In the genomic region with DNA sequence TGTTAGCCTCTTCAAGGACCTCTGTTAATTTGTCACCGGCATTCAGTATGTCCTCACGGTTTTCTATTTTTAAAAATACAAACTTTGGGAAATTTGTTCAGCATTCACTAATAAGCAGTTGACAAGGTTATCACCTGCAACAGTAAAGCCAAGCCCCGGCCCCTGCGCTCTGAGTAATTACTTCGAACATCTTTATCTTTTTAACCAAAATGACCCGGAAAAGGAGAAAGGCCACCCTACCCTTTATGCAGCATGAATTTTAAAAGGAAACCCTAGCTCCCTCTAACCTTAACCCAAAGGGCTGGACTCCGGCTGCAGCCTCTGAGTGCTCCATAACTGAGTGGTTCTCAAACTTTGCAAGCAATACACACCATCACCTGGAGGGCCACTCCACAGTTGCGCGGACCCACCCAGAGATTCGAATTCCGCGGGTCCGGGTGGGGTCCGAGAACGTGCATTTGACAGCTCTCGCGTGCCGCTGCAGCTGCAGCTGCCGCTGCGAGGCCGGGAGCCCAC, we compare ENCODE assay signal across 8 cellular contexts. TPM values are rescaled to one million over a fixed set of nuclear protein-coding genes. Genes with fewer than 3 reads are reported as not detected.
DNase-seq lines count a peak whose midpoint lies in the region; TF ChIP-seq lines count a peak whose summit lies in the region.

No MANE protein-coding gene starts in this region.

- H4K20me1 ChIP-seq in Loucy (ENCODE audit: insufficient read depth, low read length, poor library complexity, severe bottlenecking) = peaks cover 13% of the 10 kb centered on the region

- DNase-seq in left ventricle myocardium inferior = no peak
- DNase-seq in cardiac septum (ENCODE audit: low spot score) = no peak
- DNase-seq in effector memory CD4-positive, alpha-beta T cell = no peak
- DNase-seq in NCI-H2107 (lab: John Stamatoyannopoulos, UW) = no peak
- DNase-seq in foreskin melanocyte = no peak
- no peak for DNase-seq in medulla oblongata (ENCODE audit: extremely low spot score)

- H3K4me3 ChIP-seq in left ventricle myocardium inferior (peak overlapping the region; percentile 90), Loucy (ENCODE audit: low read length, poor library complexity, severe bottlenecking) (peak overlapping the region; percentile 81), neutrophil (ENCODE audit: low read depth in 1 of 2, low read length in 1 of 2) (peak overlapping the region; percentile 73 to 79)
- H3K4me3 ChIP-seq in effector memory CD4-positive, alpha-beta T cell (ENCODE audit: insufficient read depth, low read depth, low read length, poor library complexity, severe bottlenecking) = peak overlapping the region; percentile 95

- H3K4me1 ChIP-seq in left ventricle myocardium inferior (peaks cover 37% of the 10 kb centered on the region), Loucy (ENCODE audit: insufficient read depth, low read length, poor library complexity, severe bottlenecking) (peaks cover 24% of the 10 kb centered on the region), neutrophil (ENCODE audit: control insufficient read depth in 1 of 2, insufficient read depth in 1 of 2, low read depth in 1 of 2, low read length in 1 of 2) (peaks cover 16 to 20% of the 10 kb centered on the region in 2 experiments)
- H3K4me1 ChIP-seq in effector memory CD4-positive, alpha-beta T cell (ENCODE audit: control insufficient read depth, insufficient read depth, low read length, poor library complexity, severe bottlenecking) = peaks cover 9% of the 10 kb centered on the region

- peaks cover 32% of the 10 kb centered on the region for H3K79me2 ChIP-seq in Loucy (ENCODE audit: insufficient read depth, low read length)

- no peaks in the 10 kb centered on the region for H3K9me3 ChIP-seq in left ventricle myocardium inferior (replicated peaks)
- no peaks in the 10 kb centered on the region; the same call in 1 of the 2 replicates for H3K9me3 ChIP-seq in Loucy (ENCODE audit: insufficient read depth, low read depth, low read length)
- no peaks in the 10 kb centered on the region for H3K9me3 ChIP-seq in effector memory CD4-positive, alpha-beta T cell (ENCODE audit: control insufficient read depth, low read length)
- H3K9me3 ChIP-seq in neutrophil = no peaks in the 10 kb centered on the region

- H2AFZ ChIP-seq in Loucy (ENCODE audit: low read length) = peak overlapping the region; percentile 95; the same call in 1 of the 2 replicates

- H3K27me3 ChIP-seq in left ventricle myocardium inferior (ENCODE audit: low read depth) (no peaks in the 10 kb centered on the region), Loucy (ENCODE audit: insufficient read depth, low read length, poor library complexity, severe bottlenecking) (no peaks in the 10 kb centered on the region), neutrophil (no peaks in the 10 kb centered on the region)
- no peaks in the 10 kb centered on the region for H3K27me3 ChIP-seq in effector memory CD4-positive, alpha-beta T cell (replicated peaks; ENCODE audit: control insufficient read depth, insufficient read depth, low read length, poor library complexity, severe bottlenecking)

- H3K27ac ChIP-seq in left ventricle myocardium inferior (replicated peaks) (peak overlapping the region; percentile 98), neutrophil (peak overlapping the region; percentile 85)
- H3K27ac ChIP-seq in effector memory CD4-positive, alpha-beta T cell (ENCODE audit: insufficient read depth, low read length, poor library complexity, severe bottlenecking) = peak overlapping the region; percentile 68

- H3K9me2 ChIP-seq in Loucy (replicated peaks; ENCODE audit: low read depth, low read length) = no peaks in the 10 kb centered on the region

- peak overlapping the region; percentile 94 for H3K9ac ChIP-seq in Loucy (ENCODE audit: low read depth, low read length, poor library complexity, severe bottlenecking)

- no peaks in the 10 kb centered on the region for H3F3A ChIP-seq in Loucy (ENCODE audit: low read depth)

- intact Hi-C loops in left ventricle myocardium inferior (cut with micrococcal nuclease) = no loop called here
- intact Hi-C loops in cardiac septum (cut with DNase I) = loop anchor here (2.0 to 5.0 kb wide), 3 partner anchors 47 to 139 kb away; a partner anchor contains a TSS

- TF ChIP-seq CTCF in left ventricle myocardium inferior (IDR thresholded peaks at IDR 0.05; ENCODE audit: borderline replicate concordance) (no peak), Loucy (conservative IDR thresholded peaks at IDR 0.05; ENCODE audit: low read length) (no peak), neutrophil (IDR thresholded peaks at IDR 0.05) (no peak)

- peaks cover 24% of the 10 kb centered on the region for H3K36me3 ChIP-seq in left ventricle myocardium inferior
- peaks cover 6% of the 10 kb centered on the region; the same call in 1 of the 2 replicates for H3K36me3 ChIP-seq in Loucy (ENCODE audit: insufficient read depth, low read length)
- H3K36me3 ChIP-seq in effector memory CD4-positive, alpha-beta T cell (ENCODE audit: control insufficient read depth, insufficient read depth, low read length) = no peaks in the 10 kb centered on the region
- H3K36me3 ChIP-seq in neutrophil = peaks cover 16% of the 10 kb centered on the region

- H3K4me2 ChIP-seq in Loucy (ENCODE audit: low read depth, low read length, poor library complexity, severe bottlenecking) = peak overlapping the region; percentile 90

RNA-seq across cellular contexts. Expression of a gene that starts 0.9 kb away (rescaled TPM):
- total RNA-seq in left ventricle myocardium inferior (24.1 TPM), cardiac septum (29.0 TPM)

RNA-seq across cellular contexts. Expression of a gene that starts 14.9 kb away (rescaled TPM):
- total RNA-seq in left ventricle myocardium inferior = 400 TPM
- total RNA-seq in cardiac septum = 282 TPM

RNA-seq across cellular contexts. Expression of a gene that starts 46.2 kb away (rescaled TPM):
- 34.4 TPM for total RNA-seq in left ventricle myocardium inferior
- 38.1 TPM for total RNA-seq in cardiac septum
